In the genomic region with DNA sequence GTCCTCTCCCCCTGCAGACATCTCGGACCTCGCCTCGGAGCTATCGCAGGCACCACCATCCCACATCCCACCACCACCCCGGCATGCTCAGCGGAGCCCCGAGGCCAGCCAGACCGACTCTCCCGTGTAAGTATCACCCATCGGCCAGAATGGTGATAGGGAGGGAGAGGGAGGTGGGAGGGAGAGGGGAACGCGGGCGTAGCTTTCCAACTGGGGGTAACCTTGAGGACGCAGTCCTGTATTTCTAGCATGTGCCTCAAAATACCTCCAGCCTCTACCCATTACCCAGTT, we compare ENCODE assay signal across 1 cellular context.
TF ChIP-seq lines count a peak whose summit lies in the region.

No MANE protein-coding gene starts in this region.

TF ChIP-seq in K562, 482 proteins besides CTCF, POLR2A, EP300 and RAD21:
- TF ChIP-seq RFX5 (IDR thresholded peaks at IDR 0.05; ENCODE audit: low read depth, low read length) (no peak), TRIM24 (IDR thresholded peaks at IDR 0.05) (no peak), FOXP1 (CRISPR knock-in tag; IDR thresholded peaks at IDR 0.05) (0 out of 2 replicates have a peak, but pooled peaks have one; percentile 25), ZNF175 (CRISPR knock-in tag; IDR thresholded peaks at IDR 0.05; ENCODE audit: low read depth) (no peak), ADNP (tag; IDR thresholded peaks at IDR 0.05) (0 out of 2 replicates have a peak, but pooled peaks have one; percentile 15)
- TF ChIP-seq, protein P1, sequence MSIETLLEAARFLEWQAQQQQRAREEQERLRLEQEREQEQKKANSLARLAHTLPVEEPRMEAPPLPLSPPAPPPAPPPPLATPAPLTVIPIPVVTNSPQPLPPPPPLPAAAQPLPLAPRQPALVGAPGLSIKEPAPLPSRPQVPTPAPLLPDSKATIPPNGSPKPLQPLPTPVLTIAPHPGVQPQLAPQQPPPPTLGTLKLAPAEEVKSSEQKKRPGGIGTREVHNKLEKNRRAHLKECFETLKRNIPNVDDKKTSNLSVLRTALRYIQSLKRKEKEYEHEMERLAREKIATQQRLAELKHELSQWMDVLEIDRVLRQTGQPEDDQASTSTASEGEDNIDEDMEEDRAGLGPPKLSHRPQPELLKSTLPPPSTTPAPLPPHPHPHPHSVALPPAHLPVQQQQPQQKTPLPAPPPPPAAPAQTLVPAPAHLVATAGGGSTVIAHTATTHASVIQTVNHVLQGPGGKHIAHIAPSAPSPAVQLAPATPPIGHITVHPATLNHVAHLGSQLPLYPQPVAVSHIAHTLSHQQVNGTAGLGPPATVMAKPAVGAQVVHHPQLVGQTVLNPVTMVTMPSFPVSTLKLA (conservative IDR thresholded peaks at IDR 0.05), result no peak
